18 cellular contexts compared by ENCODE assay signal in genomic region chr18:6449213-6449612, GRCh38.
DNase-seq lines count a peak whose midpoint lies in the region; ATAC-seq, FAIRE-seq and TF ChIP-seq lines count a peak whose summit lies in the region.
"Had no signal": no experiment of that assay in that cellular context is flagged by ENCODE, and none has a peak within 500 bp of the region (broad histone marks: within the 10 kb centered on the region; RNA-seq: fewer than 3 reads in every experiment).

No MANE protein-coding gene starts in this region.

- TF ChIP-seq CTCF in GM13976 (IDR thresholded peaks at IDR 0.05; ENCODE audit: borderline replicate concordance, control extremely low read depth, extremely low read depth, insufficient read depth, missing control alignments) = no peak

- H3K27ac Mint-ChIP-seq in stimulated activated naive B cell treated with anti-CD40 and anti-IgM and Interleukin-4, amounts not matched to agents 10 μg/mL and 1 μg/mL and 100 μg/mL, for 72 hours = no peak overlapping the region

- peak; percentile 21 for DNase-seq in GM13976 (ENCODE audit: low spot score)
- DNase-seq in stimulated activated naive B cell treated with anti-CD40 and anti-IgM and Interleukin-4, amounts not matched to agents 10 μg/mL and 1 μg/mL and 100 μg/mL, for 72 hours = no peak
- no peak for DNase-seq in NCI-H226
- no peak for DNase-seq in stimulated activated CD4-positive, alpha-beta T cell treated with anti-CD3 and anti-CD28 coated beads, Interleukin-4, amount 100 ng/mL, for 24 hours
- no peak for DNase-seq in H54 (ENCODE audit: insufficient read length, low spot score)
- DNase-seq: kidney; NCI-H187; NCI-H69; posterior cingulate gyrus; stimulated activated CD4-positive, alpha-beta T cell treated with anti-CD3 and anti-CD28 coated beads, Interleukin-12 subunit alpha, Interleukin-12 subunit beta, amount 100 ng/mL, for 4 hours; T-helper 1 cell; thyroid gland had no signal

- H3K36me3 Mint-ChIP-seq in stimulated activated naive B cell treated with anti-CD40 and anti-IgM and Interleukin-4, amounts not matched to agents 10 μg/mL and 1 μg/mL and 100 μg/mL, for 72 hours = no peaks in the 10 kb centered on the region

- ATAC-seq in GM19438 (IDR thresholded peaks at IDR 0.05; ENCODE audit: low read depth, unreplicated experiment) = peak; percentile 84
- peak; percentile 68 for ATAC-seq in HG02642 (IDR thresholded peaks at IDR 0.05; ENCODE audit: poor library complexity, unreplicated experiment)
- ATAC-seq in HG03432 (IDR thresholded peaks at IDR 0.05; ENCODE audit: unreplicated experiment) = peak; percentile 82
- ATAC-seq in stimulated activated naive B cell treated with anti-CD40 and anti-IgM and Interleukin-4, amounts not matched to agents 10 μg/mL and 1 μg/mL and 100 μg/mL, for 72 hours (replicated peaks) = no peak
- ATAC-seq: activated CD4-positive, CD25-positive, alpha-beta regulatory T cell treated with anti-CD3 and anti-CD28 coated beads, Interleukin-2, amount 50 U/mL, for 24 hours had no signal

- no peak for TF ChIP-seq POLR2A in H54 (IDR thresholded peaks at IDR 0.05; ENCODE audit: low read depth, low read length)

- no peak overlapping the region for H3K4me3 Mint-ChIP-seq in stimulated activated naive B cell treated with anti-CD40 and anti-IgM and Interleukin-4, amounts not matched to agents 10 μg/mL and 1 μg/mL and 100 μg/mL, for 72 hours
- H3K4me3 Mint-ChIP-seq: central memory CD8-positive, alpha-beta T cell had no signal

- peaks cover 0 to 10% of the 10 kb centered on the region in 2 donors for H3K27me3 Mint-ChIP-seq in stimulated activated naive B cell treated with anti-CD40 and anti-IgM and Interleukin-4, amounts not matched to agents 10 μg/mL and 1 μg/mL and 100 μg/mL, for 72 hours
- H3K27me3 Mint-ChIP-seq: central memory CD8-positive, alpha-beta T cell had no signal

- FAIRE-seq in H54 (lab: Jason Lieb, UNC) = no peak
- FAIRE-seq: endometrium had no signal

- in situ Hi-C loops in GM13976 (cut with MboI; ENCODE audit: low sequenced_read_pairs, unreplicated experiment) = no loop called here

- H3K9me3 Mint-ChIP-seq in stimulated activated naive B cell treated with anti-CD40 and anti-IgM and Interleukin-4, amounts not matched to agents 10 μg/mL and 1 μg/mL and 100 μg/mL, for 72 hours = no peaks in the 10 kb centered on the region
- H3K9me3 Mint-ChIP-seq: central memory CD8-positive, alpha-beta T cell had no signal

- H3K4me1 Mint-ChIP-seq in stimulated activated naive B cell treated with anti-CD40 and anti-IgM and Interleukin-4, amounts not matched to agents 10 μg/mL and 1 μg/mL and 100 μg/mL, for 72 hours = no peaks in the 10 kb centered on the region
- H3K4me1 Mint-ChIP-seq: central memory CD8-positive, alpha-beta T cell had no signal

Comparison
In these comparisons a context has a peak if more than half of its experiments do, and no peak if none do; other contexts are left out.
1. ATAC-seq: peak in GM19438 (single experiment), HG02642 (single experiment) and HG03432 (single experiment); none in stimulated activated naive B cell treated with anti-CD40 and anti-IgM and Interleukin-4, amounts not matched to agents 10 μg/mL and 1 μg/mL and 100 μg/mL, for 72 hours (0 of 2).